ENCODE assay signal across 9 cellular contexts in the genomic region with DNA sequence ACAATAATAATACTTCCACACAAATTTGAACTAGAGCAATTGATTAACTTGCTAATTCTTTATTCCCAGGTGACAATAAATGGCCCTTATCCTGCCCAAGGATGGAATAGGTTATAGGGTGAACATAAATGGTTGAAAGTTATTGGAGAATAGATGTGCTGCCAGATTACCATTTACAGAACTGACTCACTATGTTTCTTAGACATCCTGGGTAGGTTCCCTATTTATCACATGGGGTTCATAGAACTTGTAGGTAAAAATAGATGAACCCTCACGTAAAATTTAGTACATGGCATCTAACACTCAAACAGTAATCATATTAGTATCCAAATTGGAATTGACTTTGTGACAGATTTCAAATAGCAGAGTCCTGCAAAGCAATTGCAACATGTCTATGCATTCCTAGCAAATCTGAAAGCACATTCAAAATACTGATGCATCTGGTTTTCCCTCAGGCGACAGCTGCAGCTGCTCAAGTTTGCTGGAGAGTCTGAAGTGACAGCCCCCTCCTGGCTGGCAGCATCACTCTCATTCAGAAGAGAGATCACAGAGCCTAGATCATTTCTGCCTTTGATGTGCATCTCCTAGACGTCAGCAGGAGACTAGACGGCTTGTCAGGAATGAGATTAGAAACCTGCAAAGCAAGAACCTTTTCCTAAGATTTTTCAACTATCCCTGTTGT.
DNase-seq lines count a peak whose midpoint lies in the region; ATAC-seq, FAIRE-seq and TF ChIP-seq lines count a peak whose summit lies in the region.
"Had no signal": no experiment of that assay in that cellular context is flagged by ENCODE, and none has a peak within 500 bp of the region (broad histone marks: within the 10 kb centered on the region; RNA-seq: fewer than 3 reads in every experiment).

No MANE protein-coding gene starts in this region.

- H3K9me3 Mint-ChIP-seq in osteocyte (ENCODE audit: unreplicated experiment), result no peaks in the 10 kb centered on the region

- H2AFZ ChIP-seq in K562 (ENCODE audit: low read depth, low read length), result no peak overlapping the region

- CTCF ChIA-PET in K562 (lab: Yijun Ruan, JAX; ENCODE audit: low intra/inter-chr PET ratio), result no interaction called here

- no peaks in the 10 kb centered on the region for H3K36me3 Mint-ChIP-seq in osteocyte (ENCODE audit: unreplicated experiment)

- H3K4me3 ChIP-seq in K562, result no peak overlapping the region

- H3K79me2 ChIP-seq in K562 (ENCODE audit: control insufficient read depth, insufficient read depth, low read length), result no peaks in the 10 kb centered on the region

- TF ChIP-seq EP300 in K562 (IDR thresholded peaks at IDR 0.05; ENCODE audit: low read length), result no peak

- DNase-seq in NCI-H1417 (lab: John Stamatoyannopoulos, UW) (peak in 2 of 3 experiments; percentile 10 to 53), NCI-H1417 treated with DMSO at 0.1 percent for 48 hours (lab: John Stamatoyannopoulos, UW) (no peak), K562 (ENCODE audit: extremely low read depth in 1 of 4, low spot score in 3 of 4) (no peak), osteocyte (ENCODE audit: extremely low spot score, unreplicated experiment) (no peak), GM19240 (ENCODE audit: insufficient read length, low spot score) (no peak)
- no peak for DNase-seq in stimulated activated naive CD4-positive, alpha-beta T cell treated with Interleukin-2 at 50 U/mL for 16 hours (lab: John Stamatoyannopoulos, UW)

- no peak for TF ChIP-seq RAD21 in K562 (CRISPR knock-in tag; conservative IDR thresholded peaks at IDR 0.05 in 1 of 2, IDR thresholded peaks at IDR 0.05 in 1 of 2)

- no TSS peak for BruUV-seq in K562 (replicated peaks; lab: Mats Ljungman, UMichigan)

- ATAC-seq in HG03135 (IDR thresholded peaks at IDR 0.05; ENCODE audit: unreplicated experiment), result peak; percentile 59
- ATAC-seq in K562, result peak; percentile 53
- no peak for ATAC-seq in HG03280 (IDR thresholded peaks at IDR 0.05; ENCODE audit: unreplicated experiment)

- peaks cover 34% of the 10 kb centered on the region for H3K4me1 Mint-ChIP-seq in osteocyte (ENCODE audit: unreplicated experiment)

- peak overlapping the region; percentile 87 for H3K27ac Mint-ChIP-seq in osteocyte (ENCODE audit: unreplicated experiment)

- H3K9ac ChIP-seq in K562 (ENCODE audit: insufficient read depth in 1 of 2, low read depth in 2 of 2, low read length in 2 of 2), result no peak overlapping the region

- no peaks in the 10 kb centered on the region for H3K36me3 ChIP-seq in K562 (ENCODE audit: control insufficient read depth, insufficient read depth, low read length)

- no peaks in the 10 kb centered on the region for H3K27me3 Mint-ChIP-seq in osteocyte (ENCODE audit: unreplicated experiment)

- 3% methylated on average over 4 of the region's 4 CpGs for WGBS in K562 (ENCODE audit: insufficient coverage, low coverage, missing lambda C conversion rate)

- in situ Hi-C loops in K562 (cut with MboI), result no loop called here

- no peaks in the 10 kb centered on the region; a peak in 1 of 5 replicates for H3K4me1 ChIP-seq in K562 (replicated peaks in 1 of 2; ENCODE audit: control insufficient read depth in 2 of 2, insufficient read depth in 2 of 2, low read length in 2 of 2)

- POLR2A ChIA-PET in K562 (lab: Yijun Ruan, JAX), result no interaction called here

- H3K4me3 Mint-ChIP-seq in osteocyte (ENCODE audit: unreplicated experiment), result peak overlapping the region; percentile 38

- no peak overlapping the region for H3K27ac ChIP-seq in K562 (ENCODE audit: extremely low read depth, low read depth, low read length)

- H3K4me2 ChIP-seq in K562 (ENCODE audit: insufficient read depth, low read length), result no peak overlapping the region

- H3K27me3 ChIP-seq in K562 (ENCODE audit: control insufficient read depth in 2 of 2, insufficient read depth in 2 of 2, low read length in 2 of 2), result no peaks in the 10 kb centered on the region

- no peaks in the 10 kb centered on the region for H4K20me1 ChIP-seq in K562 (replicated peaks; ENCODE audit: control insufficient read depth, insufficient read depth, low read length)

- H3K9me1 ChIP-seq in K562 (ENCODE audit: control insufficient read depth, insufficient read depth, low read length), result no peaks in the 10 kb centered on the region

- peak; percentile 49 for FAIRE-seq in K562 (lab: Jason Lieb, UNC)
- FAIRE-seq: A204.1 had no signal

- TF ChIP-seq POLR2A in K562 (conservative IDR thresholded peaks at IDR 0.05), result no peak

- TF ChIP-seq CTCF in K562 (IDR thresholded peaks at IDR 0.05 in 2 of 3, conservative IDR thresholded peaks at IDR 0.05 in 1 of 3; ENCODE audit: insufficient read depth in 2 of 3, low read depth in 1 of 3, low read length in 3 of 3) (no peak), osteocyte (IDR thresholded peaks at IDR 0.05) (no peak)

- intact Hi-C loops in K562 (cut with micrococcal nuclease), result no loop called here

- H3K9me3 ChIP-seq in K562 (replicated peaks; ENCODE audit: control insufficient read depth, insufficient read depth, low read depth, low read length), result no peaks in the 10 kb centered on the region

TF ChIP-seq in K562, 482 proteins besides CTCF, POLR2A, EP300 and RAD21:
- TF ChIP-seq SMC3 (conservative IDR thresholded peaks at IDR 0.05; ENCODE audit: insufficient read depth, low read depth, low read length) (no peak), LEF1 (IDR thresholded peaks at IDR 0.05) (peak; percentile 82), TCF7 (IDR thresholded peaks at IDR 0.05; ENCODE audit: borderline replicate concordance) (peak; percentile 36; the same call in 1 of the 2 replicates)
TF ChIP-seq in K562: peak in this region for 2.

Comparison
In these comparisons a context has a peak if more than half of its experiments do, and no peak if none do; other contexts are left out.
1. DNase-seq: peak in NCI-H1417 (2 of 3); none in NCI-H1417 treated with DMSO at 0.1 percent for 48 hours (single experiment), K562 (0 of 4), osteocyte (single experiment), stimulated activated naive CD4-positive, alpha-beta T cell treated with Interleukin-2 at 50 U/mL for 16 hours (single experiment) and GM19240 (single experiment).